In the genomic region with DNA sequence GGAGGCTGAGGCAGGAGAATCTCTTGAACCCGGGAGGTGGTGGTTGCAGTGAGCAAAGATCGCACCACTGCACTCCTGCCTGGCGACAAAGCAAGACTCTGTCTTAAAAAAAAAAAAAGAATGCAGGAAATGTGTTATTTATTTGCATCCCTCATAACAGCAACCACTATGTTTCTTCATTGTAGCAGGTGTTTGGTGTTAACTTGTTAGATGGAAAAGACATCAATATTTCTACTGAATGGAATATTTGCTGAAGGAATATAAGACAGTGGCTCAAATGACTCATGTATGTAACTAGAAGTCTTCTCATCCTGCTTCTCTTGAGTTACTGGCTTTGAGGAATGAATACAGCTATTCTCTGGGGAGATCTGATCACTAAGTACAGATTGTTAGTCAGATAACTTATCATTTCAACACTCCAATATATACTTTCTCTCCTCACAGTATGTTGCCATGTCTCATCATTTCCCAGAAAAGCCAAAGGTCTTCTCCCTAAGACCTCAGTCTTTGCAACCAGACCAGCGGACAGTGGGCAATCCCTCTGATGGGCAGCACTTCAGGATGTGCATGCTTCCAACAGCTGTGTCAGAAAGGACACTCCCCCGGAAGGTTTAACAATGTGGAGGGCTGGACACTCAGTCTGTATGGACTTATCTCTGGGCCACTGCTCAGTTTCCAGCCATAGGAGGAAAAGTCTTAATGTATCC, we compare ENCODE assay signal across 8 cellular contexts.
DNase-seq lines count a peak whose midpoint lies in the region; ATAC-seq and TF ChIP-seq lines count a peak whose summit lies in the region.

No MANE protein-coding gene starts in this region.

- H3K9me1 ChIP-seq in IMR-90 (ENCODE audit: insufficient read depth, low read length) = peaks cover 13% of the 10 kb centered on the region

- H3K36me3 ChIP-seq in IMR-90 (ENCODE audit: control insufficient read depth, insufficient read depth, low read length) = no peaks in the 10 kb centered on the region

- intact Hi-C loops in IMR-90 (cut with micrococcal nuclease) = loop anchor here (10.0 kb wide), 1 partner anchor 59 kb away; no protein-coding TSS in a partner anchor

- H4K91ac ChIP-seq in IMR-90 (ENCODE audit: insufficient read depth, low read depth, low read length) = no peak overlapping the region

- peak overlapping the region; percentile 15 for H2BK20ac ChIP-seq in IMR-90 (ENCODE audit: low read depth, low read length)

- H3K9me3 Mint-ChIP-seq in activated naive CD4-positive, alpha-beta T cell treated with anti-CD3 and anti-CD28 coated beads, Interleukin-2, amount 50 U/mL, for 72 hours = peaks cover 8 to 9% of the 10 kb centered on the region in 2 donors
- no peaks in the 10 kb centered on the region for H3K9me3 Mint-ChIP-seq in naive B cell

- no peaks in the 10 kb centered on the region for H3K9me3 ChIP-seq in IMR-90 (ENCODE audit: control insufficient read depth, insufficient read depth, low read length)

- DNase-seq in IMR-90 (peak; percentile 59), naive B cell (no peak), NCI-H510A (lab: John Stamatoyannopoulos, UW) (no peak), NCI-H2171 treated with DMSO at 0.1 percent for 48 hours (lab: John Stamatoyannopoulos, UW) (no peak)
- no peak for DNase-seq in activated naive CD4-positive, alpha-beta T cell treated with anti-CD3 and anti-CD28 coated beads, Interleukin-2, amount 50 U/mL, for 72 hours (ENCODE audit: low spot score in 2 of 2)
- no peak for DNase-seq in NK-92 treated with Interleukin-12 subunit alpha and Interleukin-12 subunit beta, amount 100 ng/mL, for 24 hours (lab: John Stamatoyannopoulos, UW)

- peaks cover 36 to 55% (median 44%) of the 10 kb centered on the region in 3 donors for H3K4me1 Mint-ChIP-seq in naive B cell

- no peak overlapping the region for H2AK9ac ChIP-seq in IMR-90 (replicated peaks; ENCODE audit: low read depth, low read length, poor library complexity)

- peak overlapping the region; percentile 12 for H3K14ac ChIP-seq in IMR-90 (replicated peaks; ENCODE audit: low read depth, low read length)

- CTCF ChIA-PET in IMR-90 (lab: Yijun Ruan, JAX) = interaction anchor here (0.6 to 1.5 kb wide), 6 partner anchors 21 to 201 kb away, joined by 3 to 5 read pairs (median 4); no protein-coding TSS in a partner anchor

- H3K18ac ChIP-seq in IMR-90 (ENCODE audit: low read depth, low read length) = peak overlapping the region; percentile 71; the same call in 1 of the 2 replicates

- peak overlapping the region; percentile 36 for H3K4me2 ChIP-seq in IMR-90 (ENCODE audit: low read depth, low read length)

- no peak for TF ChIP-seq POLR2A in IMR-90 (IDR thresholded peaks at IDR 0.05; ENCODE audit: low read depth, low read length)

- no TSS peak for BruUV-seq in IMR-90 (replicated peaks; lab: Mats Ljungman, UMichigan)

- H2AK5ac ChIP-seq in IMR-90 (ENCODE audit: low read depth, low read length) = peak overlapping the region; percentile 62; the same call in 1 of the 2 replicates

- H3K27me3 ChIP-seq in IMR-90 (ENCODE audit: control insufficient read depth, insufficient read depth, low read length) = no peaks in the 10 kb centered on the region

- 0 out of 2 replicates have a peak overlapping the region, but pooled peaks have one; percentile 28 for H3K27ac ChIP-seq in IMR-90 (ENCODE audit: insufficient read depth, low read length)

- TF ChIP-seq RAD21 in IMR-90 (IDR thresholded peaks at IDR 0.05; ENCODE audit: low read length) = no peak

- peak overlapping the region; percentile 23 for H2BK5ac ChIP-seq in IMR-90 (ENCODE audit: low read depth, low read length, poor library complexity, severe bottlenecking)

- peak overlapping the region; percentile 68; the same call in 1 of the 2 replicates for H4K5ac ChIP-seq in IMR-90 (ENCODE audit: low read depth, low read length)

- peak overlapping the region; percentile 71 for H3K4ac ChIP-seq in IMR-90 (ENCODE audit: low read depth, low read length)

- peak overlapping the region in 1 of 2 experiments; percentile 12; a peak in 2 of 4 replicates for H4K8ac ChIP-seq in IMR-90 (ENCODE audit: low read depth in 2 of 2, low read length in 2 of 2)

- dilution Hi-C loops in IMR-90 (cut with HindIII; ENCODE audit: low sequenced_read_pairs, unreplicated experiment) = no loop called here

- TF ChIP-seq CTCF in IMR-90 (conservative IDR thresholded peaks at IDR 0.05; ENCODE audit: low read depth, low read length) = no peak

- H4K20me1 ChIP-seq in IMR-90 (ENCODE audit: insufficient read depth, low read length) = no peaks in the 10 kb centered on the region

- peaks cover 21% of the 10 kb centered on the region for H3K4me1 ChIP-seq in IMR-90 (ENCODE audit: control insufficient read depth, insufficient read depth, low read length)

- WGBS in IMR-90 (ENCODE audit: extremely low coverage in 2 of 2, insufficient read length in 1 of 2), 2 experiments = no CpG with 5 or more reads among the region's 5 CpGs

- peak overlapping the region; percentile 53 to 86 (median 76) for H3K4me3 Mint-ChIP-seq in naive B cell

- peaks cover 2 to 6% of the 10 kb centered on the region in 2 experiments; a peak in 2 of 4 replicates for H3K79me1 ChIP-seq in IMR-90 (ENCODE audit: low read depth in 1 of 2, low read length in 2 of 2)

- peak overlapping the region; percentile 38; the same call in 1 of the 2 replicates for H3K23ac ChIP-seq in IMR-90 (ENCODE audit: low read depth, low read length)

- peak; percentile 42 for ATAC-seq in IMR-90 (ENCODE audit: low read depth)
- ATAC-seq in activated naive CD4-positive, alpha-beta T cell treated with anti-CD3 and anti-CD28 coated beads, Interleukin-2, amount 50 U/mL, for 72 hours = peak; percentile 71 to 72
- peak; percentile 45 to 46 for ATAC-seq in naive B cell (ENCODE audit: low read depth in 2 of 2)
- no peak for ATAC-seq in HG02623 (IDR thresholded peaks at IDR 0.05; ENCODE audit: unreplicated experiment)

- peak overlapping the region; percentile 53; the same call in 1 of the 3 replicates for H2BK15ac ChIP-seq in IMR-90 (ENCODE audit: low read depth, low read length)

- peak overlapping the region; percentile 13 for H2AFZ ChIP-seq in IMR-90 (replicated peaks; ENCODE audit: low read length, poor library complexity)

- no peak overlapping the region for H3K56ac ChIP-seq in IMR-90 (ENCODE audit: extremely low read depth, insufficient read depth, low read length)

- H3K9ac ChIP-seq in IMR-90 (ENCODE audit: low read depth, low read length) = no peak overlapping the region

- H3K4me3 ChIP-seq in GM08714 (ENCODE audit: low read length) (peak overlapping the region; percentile 10; the same call in 1 of the 2 replicates), IMR-90 (ENCODE audit: insufficient read depth, low read depth, low read length) (no peak overlapping the region)

- peaks cover 8 to 18% of the 10 kb centered on the region in 2 donors for H3K36me3 Mint-ChIP-seq in activated naive CD4-positive, alpha-beta T cell treated with anti-CD3 and anti-CD28 coated beads, Interleukin-2, amount 50 U/mL, for 72 hours
- no peaks in the 10 kb centered on the region for H3K36me3 Mint-ChIP-seq in naive B cell

- no peaks in the 10 kb centered on the region for H3K27me3 Mint-ChIP-seq in naive B cell

- in situ Hi-C loops in IMR-90 (cut with MboI; ENCODE audit: low sequenced_read_pairs) = no loop called here

- H3K27ac Mint-ChIP-seq in activated naive CD4-positive, alpha-beta T cell treated with anti-CD3 and anti-CD28 coated beads, Interleukin-2, amount 50 U/mL, for 72 hours = peak overlapping the region; percentile 95
- peak overlapping the region; percentile 77 to 99 (median 96) for H3K27ac Mint-ChIP-seq in naive B cell

- POLR2A ChIA-PET in IMR-90 (lab: Charles Lee; ENCODE audit: unreplicated experiment) = interaction anchor here (0.5 to 0.7 kb wide), 2 partner anchors 105 to 136 kb away, joined by 3 to 5 read pairs; partner anchors contain the start of gene STK17B

- peak overlapping the region; percentile 35; the same call in 1 of the 2 replicates for H2BK120ac ChIP-seq in IMR-90 (ENCODE audit: low read depth, low read length)

TF ChIP-seq in IMR-90, 13 proteins besides CTCF, POLR2A, EP300 and RAD21:
- TF ChIP-seq FOS (IDR thresholded peaks at IDR 0.05; ENCODE audit: low read depth, low read length) (no peak), USF2 (IDR thresholded peaks at IDR 0.05; ENCODE audit: low read depth, low read length) (no peak), MAZ (IDR thresholded peaks at IDR 0.05; ENCODE audit: borderline replicate concordance, low read depth, low read length) (no peak)
